Comparison of ENCODE assay signal across 1 cellular context in the genomic region with DNA sequence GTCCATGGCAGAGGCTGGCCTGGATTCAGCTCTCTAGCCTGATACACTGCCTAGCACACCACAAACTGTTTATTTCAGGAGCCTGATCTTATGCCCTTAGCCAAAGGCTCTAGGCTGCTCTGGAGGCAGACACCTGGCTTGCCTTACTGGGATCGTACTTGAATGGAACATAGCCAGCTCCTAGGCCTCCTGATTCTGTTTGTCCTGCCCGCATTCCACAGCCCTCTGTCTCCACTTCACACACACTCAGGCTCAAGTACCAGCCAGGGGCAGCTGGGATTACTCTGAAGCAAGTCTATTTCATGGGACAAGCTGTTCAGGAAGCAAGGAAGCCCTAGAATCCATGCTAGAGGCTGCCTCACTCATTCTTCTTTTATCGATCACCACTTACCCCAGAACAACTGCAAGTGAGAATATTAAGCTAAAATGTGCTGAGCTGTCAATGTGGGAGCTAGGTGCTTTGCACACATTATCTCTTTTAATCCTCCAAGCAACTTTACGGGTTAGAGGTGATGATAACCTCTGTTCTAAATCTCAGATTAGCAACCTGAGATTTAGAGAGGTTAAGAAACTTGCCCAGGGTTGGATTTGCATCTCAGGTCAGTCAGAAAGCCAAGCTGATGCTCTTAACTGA.
A peak's percentile ranks its signal among the peaks of the same experiment; 100 is the strongest.
TF ChIP-seq lines count a peak whose summit lies in the region.

No MANE protein-coding gene starts in this region.

TF ChIP-seq in HepG2, 621 proteins besides CTCF, POLR2A, EP300 and RAD21:
- TF ChIP-seq ZNF292 (CRISPR knock-in tag; IDR thresholded peaks at IDR 0.05; ENCODE audit: borderline replicate concordance, low read depth) (no peak), CERS6 (CRISPR knock-in tag; IDR thresholded peaks at IDR 0.05) (no peak), PHF20 (CRISPR knock-in tag; IDR thresholded peaks at IDR 0.05) (no peak), MAFK (conservative IDR thresholded peaks at IDR 0.05 in 1 of 2, IDR thresholded peaks at IDR 0.05 in 1 of 2; ENCODE audit: low read length in 2 of 2) (peak; percentile 61 to 73), HNF4G (IDR thresholded peaks at IDR 0.05; ENCODE audit: borderline replicate concordance, low read depth, low read length) (no peak), HNF4G (CRISPR knock-in tag; IDR thresholded peaks at IDR 0.05; ENCODE audit: borderline replicate concordance, low read depth) (no peak), KLF9 (CRISPR knock-in tag; IDR thresholded peaks at IDR 0.05; ENCODE audit: low read depth) (no peak), KDM2A (CRISPR knock-in tag; IDR thresholded peaks at IDR 0.05; ENCODE audit: borderline replicate concordance, low read depth) (no peak), MAFF (IDR thresholded peaks at IDR 0.05; ENCODE audit: low read depth, low read length) (peak; percentile 44; the same call in 1 of the 2 replicates), SMC3 (IDR thresholded peaks at IDR 0.05; ENCODE audit: low read length) (no peak), SNAPC4 (CRISPR knock-in tag; IDR thresholded peaks at IDR 0.05) (no peak)
- TF ChIP-seq, protein P1, sequence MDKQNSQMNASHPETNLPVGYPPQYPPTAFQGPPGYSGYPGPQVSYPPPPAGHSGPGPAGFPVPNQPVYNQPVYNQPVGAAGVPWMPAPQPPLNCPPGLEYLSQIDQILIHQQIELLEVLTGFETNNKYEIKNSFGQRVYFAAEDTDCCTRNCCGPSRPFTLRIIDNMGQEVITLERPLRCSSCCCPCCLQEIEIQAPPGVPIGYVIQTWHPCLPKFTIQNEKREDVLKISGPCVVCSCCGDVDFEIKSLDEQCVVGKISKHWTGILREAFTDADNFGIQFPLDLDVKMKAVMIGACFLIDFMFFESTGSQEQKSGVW (CRISPR knock-in tag; IDR thresholded peaks at IDR 0.05; ENCODE audit: borderline replicate concordance) = no peak
